Comparison of ENCODE assay signal across 21 cellular contexts in the genomic region with DNA sequence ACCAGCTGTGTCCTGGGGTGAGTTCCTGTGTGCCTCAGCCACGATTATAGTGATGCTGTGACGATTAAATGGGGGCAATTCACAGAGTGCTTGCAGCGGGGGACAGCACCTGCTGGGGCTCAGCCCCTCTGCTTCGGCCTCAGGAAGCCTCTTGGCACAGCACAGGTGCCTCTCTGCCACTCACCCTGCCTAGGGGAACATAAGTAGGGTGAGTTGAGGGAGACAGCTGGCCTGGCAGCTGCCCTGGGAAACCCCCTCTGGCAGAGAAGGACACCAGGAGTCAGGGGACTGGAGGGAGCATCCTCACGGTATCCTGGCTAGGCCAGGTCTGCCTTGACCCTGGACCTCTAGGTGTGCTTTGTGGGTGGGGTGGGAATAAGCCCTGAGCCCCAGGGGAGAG. TPM values are rescaled to one million over a fixed set of nuclear protein-coding genes. Genes with fewer than 3 reads are reported as not detected.
DNase-seq lines count a peak whose midpoint lies in the region; ATAC-seq and TF ChIP-seq lines count a peak whose summit lies in the region.
"Had no signal": no experiment of that assay in that cellular context is flagged by ENCODE, and none has a peak within 500 bp of the region (broad histone marks: within the 10 kb centered on the region; RNA-seq: fewer than 3 reads in every experiment).

No MANE protein-coding gene starts in this region.

- DNase-seq in COLO668 (lab: John Stamatoyannopoulos, UW; ENCODE audit: unreplicated experiment) (peak; percentile 82), NCI-H1105 treated with DMSO at 0.1 percent for 48 hours (lab: John Stamatoyannopoulos, UW) (peak; percentile 62), NCI-H69 (lab: John Stamatoyannopoulos, UW) (peak; percentile 92), mesendoderm (no peak), esophagus muscularis mucosa (ENCODE audit: extremely low spot score) (no peak), stomach (no peak)
- no peak for DNase-seq in activated effector memory CD4-positive, alpha-beta T cell treated with anti-CD3 and anti-CD28 coated beads, Interleukin-2, amount 50 U/mL, for 16 hours
- DNase-seq: ACHN; activated CD4-positive, alpha-beta T cell treated with anti-CD3 and anti-CD28 coated beads, Interleukin-2, amount 50 U/mL, for 4 hours; activated naive CD8-positive, alpha-beta T cell treated with anti-CD3 and anti-CD28 coated beads for 36 hours; activated T-cell treated with anti-CD3 and anti-CD28 coated beads, Interleukin-2, amount 50 U/mL, for 4 hours; effector memory CD4-positive, alpha-beta T cell; GDM1; KG1; mucosa of descending colon; ovary; small intestine; stimulated activated naive CD4-positive, alpha-beta T cell; uterus had no signal

- no peak overlapping the region for H2BK5ac ChIP-seq in mesendoderm (ENCODE audit: low read length)

- no peak overlapping the region for H2BK120ac ChIP-seq in mesendoderm (ENCODE audit: low read depth, low read length)

- no peak overlapping the region for H3K4me2 ChIP-seq in mesendoderm (ENCODE audit: low read length)

- peak overlapping the region; percentile 9 for H3K56ac ChIP-seq in mesendoderm (ENCODE audit: low read length)

- H3K27me3 ChIP-seq in mesendoderm (ENCODE audit: insufficient read depth, low read length, poor library complexity) (no peaks in the 10 kb centered on the region), esophagus muscularis mucosa (no peaks in the 10 kb centered on the region), stomach (no peaks in the 10 kb centered on the region)
- H3K27me3 ChIP-seq: ovary, uterus had no signal

- H3K36me3 ChIP-seq in mesendoderm (ENCODE audit: control insufficient read depth, insufficient read depth, low read length) = no peaks in the 10 kb centered on the region
- no peaks in the 10 kb centered on the region for H3K36me3 ChIP-seq in esophagus muscularis mucosa
- H3K36me3 ChIP-seq in stomach = no peaks in the 10 kb centered on the region
- H3K36me3 ChIP-seq: ovary, uterus had no signal

- H3K9me3 ChIP-seq in esophagus muscularis mucosa (no peaks in the 10 kb centered on the region), stomach (no peaks in the 10 kb centered on the region)
- H3K9me3 ChIP-seq: mucosa of descending colon, ovary, uterus had no signal

- H3K9ac ChIP-seq in mesendoderm (ENCODE audit: low read length) = no peak overlapping the region

- TF ChIP-seq EP300 in esophagus muscularis mucosa (IDR thresholded peaks at IDR 0.05) = no peak
- TF ChIP-seq EP300 in stomach (IDR thresholded peaks at IDR 0.05) = no peak

- H3K27ac ChIP-seq in mesendoderm (ENCODE audit: low read depth, low read length) (no peak overlapping the region), esophagus muscularis mucosa (replicated peaks in 1 of 4) (no peak overlapping the region), stomach (no peak overlapping the region)
- H3K27ac ChIP-seq: HL-60, ovary had no signal

- H4K8ac ChIP-seq in mesendoderm (ENCODE audit: low read depth, low read length) = no peak overlapping the region

- no peaks in the 10 kb centered on the region for H3K79me2 ChIP-seq in mesendoderm (ENCODE audit: control insufficient read depth, insufficient read depth, low read length)

- H2AK5ac ChIP-seq in mesendoderm (ENCODE audit: low read length) = no peak overlapping the region

- no peak for ATAC-seq in GM19467 (IDR thresholded peaks at IDR 0.05; ENCODE audit: unreplicated experiment)
- ATAC-seq: activated T-cell treated with anti-CD3 and anti-CD28 coated beads, Interleukin-2, amount 50 U/mL, for 4 hours; mucosa of descending colon had no signal

- no peak overlapping the region for H3K23ac ChIP-seq in mesendoderm (ENCODE audit: low read length)

- H3K79me1 ChIP-seq in mesendoderm (ENCODE audit: low read length) = no peaks in the 10 kb centered on the region

- no peak overlapping the region for H4K5ac ChIP-seq in mesendoderm (ENCODE audit: low read length)

- no peak overlapping the region for H3K18ac ChIP-seq in mesendoderm (ENCODE audit: low read length)

- WGBS in mesendoderm (ENCODE audit: extremely low coverage, insufficient coverage, low lambda C conversion rate) = no CpG with 5 or more reads among the region's 5 CpGs
- no CpG with 5 or more reads among the region's 5 CpGs for WGBS in esophagus muscularis mucosa
- 60 to 93% (median 72%) methylated on average over 1 to 5 of the region's 5 CpGs for WGBS in stomach, 5 donors

- TF ChIP-seq CTCF in esophagus muscularis mucosa (IDR thresholded peaks at IDR 0.05) (no peak), stomach (IDR thresholded peaks at IDR 0.05) (no peak)

- TF ChIP-seq POLR2A in esophagus muscularis mucosa (IDR thresholded peaks at IDR 0.05; ENCODE audit: low read depth) (no peak), stomach (IDR thresholded peaks at IDR 0.05) (no peak)

- H2BK15ac ChIP-seq in mesendoderm (replicated peaks; ENCODE audit: low read depth) = no peak overlapping the region

- H3K4me3 ChIP-seq in mesendoderm (ENCODE audit: low read length) (no peak overlapping the region), esophagus muscularis mucosa (no peak overlapping the region), stomach (no peak overlapping the region)
- H3K4me3 ChIP-seq: mucosa of descending colon, ovary, uterus had no signal

- intact Hi-C loops in esophagus muscularis mucosa (cut with DNase I) (no loop called here), stomach (cut with DNase I; ENCODE audit: low total_unique reads) (no loop called here)

- H3K4me1 ChIP-seq in mesendoderm (ENCODE audit: control insufficient read depth, low read depth, low read length) (peaks cover 8% of the 10 kb centered on the region), esophagus muscularis mucosa (peaks cover 16 to 38% (median 30%) of the 10 kb centered on the region in 4 donors), stomach (peaks cover 0 to 36% (median 16%) of the 10 kb centered on the region in 4 donors)
- H3K4me1 ChIP-seq: uterus had no signal

- H3K4ac ChIP-seq in mesendoderm (ENCODE audit: low read depth, low read length) = no peak overlapping the region

RNA-seq across cellular contexts. Expression of a gene that starts 9.4 kb away (rescaled TPM):
- polyA plus RNA-seq in mesendoderm (2013, experiment 1 of 2) = 0.21 TPM
- 0.24 TPM for polyA plus RNA-seq in mesendoderm (2013, experiment 2 of 2)
- total RNA-seq in esophagus muscularis mucosa = under 1 TPM in 1 of 4 donors, not detected in 3; 0.11 TPM
- total RNA-seq in stomach = under 1 TPM in 3 of 5 donors, not detected in 2; 0.29 to 0.45 (median 0.37) TPM
- polyA plus RNA-seq in stomach = 1 to 10 TPM in 2 of 3 donors, not detected in 1; 3.1 to 3.7 TPM
- total RNA-seq: activated naive CD8-positive, alpha-beta T cell treated with anti-CD3 and anti-CD28 coated beads for 36 hours had no signal

RNA-seq across cellular contexts. Expression of a gene that starts 50.6 kb away (rescaled TPM):
- polyA plus RNA-seq in mesendoderm (2013, experiment 1 of 2) = 0.83 TPM
- polyA plus RNA-seq in mesendoderm (2013, experiment 2 of 2) = 0.88 TPM
- total RNA-seq in esophagus muscularis mucosa (1 to 10 TPM in 3 of 4 donors, under 1 TPM in 1; 0.83 to 8.4 (median 4.5) TPM), stomach (100 to 1,000 TPM in 1 of 5 donors, 10 to 100 TPM in 2, not detected in 2; 47.0 to 186 (median 95.8) TPM)
- polyA plus RNA-seq in stomach = 100 to 1,000 TPM in 2 of 3 donors, 1 to 10 TPM in 1; 6.4 to 214 (median 138) TPM

Comparison
In these comparisons a context has a peak if more than half of its experiments do, and no peak if none do; other contexts are left out.
1. DNase-seq: peak in COLO668 (single experiment), NCI-H1105 treated with DMSO at 0.1 percent for 48 hours (single experiment) and NCI-H69 (single experiment); none in mesendoderm (single experiment), activated effector memory CD4-positive, alpha-beta T cell treated with anti-CD3 and anti-CD28 coated beads, Interleukin-2, amount 50 U/mL, for 16 hours (single experiment), esophagus muscularis mucosa (single experiment) and stomach (single experiment).